17 cellular contexts compared by ENCODE assay signal in genomic region chr3:172538368-172539264, GRCh38. TPM values are rescaled to one million over a fixed set of nuclear protein-coding genes. Genes with fewer than 3 reads are reported as not detected.
DNase-seq lines count a peak whose midpoint lies in the region; ATAC-seq and TF ChIP-seq lines count a peak whose summit lies in the region.
"Had no signal": no experiment of that assay in that cellular context is flagged by ENCODE, and none has a peak within 500 bp of the region (broad histone marks: within the 10 kb centered on the region; RNA-seq: fewer than 3 reads in every experiment).

No MANE protein-coding gene starts in this region.

- H3K36me3 Mint-ChIP-seq in T-helper 17 cell (ENCODE audit: low read depth), result no peaks in the 10 kb centered on the region
- no peaks in the 10 kb centered on the region for H3K36me3 Mint-ChIP-seq in endodermal cell (ENCODE audit: low read depth)
- H3K36me3 Mint-ChIP-seq: stimulated activated naive B cell treated with anti-CD40 and anti-IgM and Interleukin-4, amounts not matched to agents 10 μg/mL and 1 μg/mL and 100 μg/mL, for 72 hours had no signal

- H3K36me3 ChIP-seq in left ventricle myocardium inferior, result no peaks in the 10 kb centered on the region
- no peaks in the 10 kb centered on the region for H3K36me3 ChIP-seq in right atrium auricular region
- H3K36me3 ChIP-seq in upper lobe of left lung, result no peaks in the 10 kb centered on the region
- H3K36me3 ChIP-seq in endodermal cell (ENCODE audit: control insufficient read depth, insufficient read depth, low read length), result no peaks in the 10 kb centered on the region
- H3K36me3 ChIP-seq: Peyer's patch, vagina had no signal

- no peaks in the 10 kb centered on the region for H3K27me3 Mint-ChIP-seq in T-helper 17 cell
- H3K27me3 Mint-ChIP-seq in endodermal cell (ENCODE audit: insufficient read depth), result no peaks in the 10 kb centered on the region
- H3K27me3 Mint-ChIP-seq: stimulated activated naive B cell treated with anti-CD40 and anti-IgM and Interleukin-4, amounts not matched to agents 10 μg/mL and 1 μg/mL and 100 μg/mL, for 72 hours had no signal

- ATAC-seq in T-helper 17 cell, result no peak
- ATAC-seq in foreskin keratinocyte, result no peak
- no peak for ATAC-seq in upper lobe of left lung (ENCODE audit: low FRiP score in 2 of 2)
- ATAC-seq: stimulated activated naive B cell treated with anti-CD40 and anti-IgM and Interleukin-4, amounts not matched to agents 10 μg/mL and 1 μg/mL and 100 μg/mL, for 72 hours had no signal

- H3K9me3 ChIP-seq in left ventricle myocardium inferior (replicated peaks), result no peaks in the 10 kb centered on the region
- no peaks in the 10 kb centered on the region for H3K9me3 ChIP-seq in right atrium auricular region
- no peaks in the 10 kb centered on the region for H3K9me3 ChIP-seq in T-helper 17 cell (ENCODE audit: control insufficient read depth, low read length, poor library complexity, severe bottlenecking)
- H3K9me3 ChIP-seq in upper lobe of left lung, result no peaks in the 10 kb centered on the region
- H3K9me3 ChIP-seq in endodermal cell (ENCODE audit: control insufficient read depth, low read length), result no peaks in the 10 kb centered on the region
- H3K9me3 ChIP-seq: Peyer's patch, vagina had no signal

- intact Hi-C loops in left ventricle myocardium inferior (cut with micrococcal nuclease), result no loop called here

- 67 to 79% methylated on average over 3 of the region's 3 CpGs for WGBS in upper lobe of left lung, 2 donors
- WGBS in endodermal cell (ENCODE audit: insufficient coverage in 1 of 2, insufficient read length in 1 of 2), 2 experiments, result 89 to 97% methylated on average over 3 of the region's 3 CpGs

- no peak for TF ChIP-seq CTCF in left ventricle myocardium inferior (IDR thresholded peaks at IDR 0.05; ENCODE audit: borderline replicate concordance)
- TF ChIP-seq CTCF in right atrium auricular region (IDR thresholded peaks at IDR 0.05), result no peak
- no peak for TF ChIP-seq CTCF in foreskin keratinocyte (conservative IDR thresholded peaks at IDR 0.05)
- no peak for TF ChIP-seq CTCF in upper lobe of left lung (IDR thresholded peaks at IDR 0.05)
- no peak for TF ChIP-seq CTCF in endodermal cell (conservative IDR thresholded peaks at IDR 0.05)

- H3K4me1 ChIP-seq in left ventricle myocardium inferior (peaks cover 33% of the 10 kb centered on the region), right atrium auricular region (no peaks in the 10 kb centered on the region), foreskin keratinocyte (peaks cover 21% of the 10 kb centered on the region), upper lobe of left lung (peaks cover 32 to 43% (median 34%) of the 10 kb centered on the region in 4 donors), endodermal cell (ENCODE audit: control insufficient read depth, insufficient read depth, low read length) (no peaks in the 10 kb centered on the region)

- peaks cover 27% of the 10 kb centered on the region for H3K4me1 Mint-ChIP-seq in T-helper 17 cell
- H3K4me1 Mint-ChIP-seq in endodermal cell, result no peaks in the 10 kb centered on the region

- H3K9ac ChIP-seq in endodermal cell (ENCODE audit: extremely low read depth, low read length, poor library complexity, severe bottlenecking), result no peak overlapping the region

- TF ChIP-seq POLR2A in upper lobe of left lung (IDR thresholded peaks at IDR 0.05), result no peak

- peaks cover 8% of the 10 kb centered on the region for H3K9me3 Mint-ChIP-seq in endodermal cell
- H3K9me3 Mint-ChIP-seq: stimulated activated naive B cell treated with anti-CD40 and anti-IgM and Interleukin-4, amounts not matched to agents 10 μg/mL and 1 μg/mL and 100 μg/mL, for 72 hours had no signal

- no peak for DNase-seq in left ventricle myocardium inferior
- DNase-seq in right atrium auricular region (ENCODE audit: low spot score), result no peak
- no peak for DNase-seq in T-helper 17 cell
- no peak for DNase-seq in foreskin keratinocyte
- DNase-seq in upper lobe of left lung, result no peak
- no peak for DNase-seq in endodermal cell
- DNase-seq in foreskin melanocyte, result no peak
- DNase-seq: DMS79; effector CD8-positive, alpha-beta T cell; mesenchymal stem cell; NCI-H2029 treated with DMSO at 0.1 percent for 48 hours; NCI-H526; occipital lobe; Peyer's patch; stimulated activated naive B cell treated with anti-CD40 and anti-IgM and Interleukin-4, amounts not matched to agents 10 μg/mL and 1 μg/mL and 100 μg/mL, for 72 hours had no signal

- H3K27ac ChIP-seq in left ventricle myocardium inferior (replicated peaks) (peak overlapping the region; percentile 4), right atrium auricular region (no peak overlapping the region), foreskin keratinocyte (peak overlapping the region; percentile 95), upper lobe of left lung (peak overlapping the region; percentile 1 to 78 (median 71)), endodermal cell (ENCODE audit: low read depth, low read length) (no peak overlapping the region)

- H3K27ac Mint-ChIP-seq in T-helper 17 cell (peak overlapping the region; percentile 65), endodermal cell (no peak overlapping the region)
- H3K27ac Mint-ChIP-seq: stimulated activated naive B cell treated with anti-CD40 and anti-IgM and Interleukin-4, amounts not matched to agents 10 μg/mL and 1 μg/mL and 100 μg/mL, for 72 hours had no signal

- H3K27me3 ChIP-seq in left ventricle myocardium inferior (ENCODE audit: low read depth) (no peaks in the 10 kb centered on the region), right atrium auricular region (no peaks in the 10 kb centered on the region), foreskin keratinocyte (no peaks in the 10 kb centered on the region), upper lobe of left lung (no peaks in the 10 kb centered on the region), endodermal cell (ENCODE audit: control insufficient read depth, insufficient read depth, low read length, poor library complexity, severe bottlenecking) (no peaks in the 10 kb centered on the region)
- H3K27me3 ChIP-seq: Peyer's patch, vagina had no signal

- H3K4me3 ChIP-seq in left ventricle myocardium inferior, result no peak overlapping the region
- H3K4me3 ChIP-seq in right atrium auricular region, result no peak overlapping the region
- H3K4me3 ChIP-seq in upper lobe of left lung, result no peak overlapping the region
- H3K4me3 ChIP-seq in endodermal cell (ENCODE audit: low read length), result no peak overlapping the region
- H3K4me3 ChIP-seq: Peyer's patch, vagina had no signal

- H3K4me3 Mint-ChIP-seq in T-helper 17 cell (no peak overlapping the region), endodermal cell (no peak overlapping the region)
- H3K4me3 Mint-ChIP-seq: stimulated activated naive B cell treated with anti-CD40 and anti-IgM and Interleukin-4, amounts not matched to agents 10 μg/mL and 1 μg/mL and 100 μg/mL, for 72 hours had no signal

- TF ChIP-seq EP300 in upper lobe of left lung (IDR thresholded peaks at IDR 0.05), result no peak

RNA-seq across cellular contexts. Expression of gene TNFSF10, which starts 15.4 kb away (rescaled TPM):
- total RNA-seq in left ventricle myocardium inferior (12.6 TPM), right atrium auricular region (10 to 100 TPM; 12.6 to 15.6 TPM), T-helper 17 cell (10 to 100 TPM in 1 of 2 donors, 1 to 10 TPM in 1; 8.3 to 22.0 TPM), foreskin keratinocyte (8.5 and 16.7 TPM in 2 replicates), upper lobe of left lung (10 to 100 TPM; 41.0 to 95.2 (median 76.8) TPM), endodermal cell (under 1 TPM in 1 of 2 donors, not detected in 1; 0.51 TPM)
- polyA plus RNA-seq in foreskin keratinocyte, result 6.7 and 11.0 TPM in 2 replicates
- polyA plus RNA-seq in endodermal cell (2013, experiment 1 of 2), result not detected
- polyA plus RNA-seq in endodermal cell (2013, experiment 2 of 2), result not detected
- polyA plus RNA-seq: BJ had no signal

Comparison
In these comparisons a context has a peak if more than half of its experiments do, and no peak if none do; other contexts are left out.
1. H3K27ac ChIP-seq: peak in left ventricle myocardium inferior (single experiment), foreskin keratinocyte (single experiment) and upper lobe of left lung (4 of 4); none in right atrium auricular region (0 of 2) and endodermal cell (single experiment).